In the genomic region with DNA sequence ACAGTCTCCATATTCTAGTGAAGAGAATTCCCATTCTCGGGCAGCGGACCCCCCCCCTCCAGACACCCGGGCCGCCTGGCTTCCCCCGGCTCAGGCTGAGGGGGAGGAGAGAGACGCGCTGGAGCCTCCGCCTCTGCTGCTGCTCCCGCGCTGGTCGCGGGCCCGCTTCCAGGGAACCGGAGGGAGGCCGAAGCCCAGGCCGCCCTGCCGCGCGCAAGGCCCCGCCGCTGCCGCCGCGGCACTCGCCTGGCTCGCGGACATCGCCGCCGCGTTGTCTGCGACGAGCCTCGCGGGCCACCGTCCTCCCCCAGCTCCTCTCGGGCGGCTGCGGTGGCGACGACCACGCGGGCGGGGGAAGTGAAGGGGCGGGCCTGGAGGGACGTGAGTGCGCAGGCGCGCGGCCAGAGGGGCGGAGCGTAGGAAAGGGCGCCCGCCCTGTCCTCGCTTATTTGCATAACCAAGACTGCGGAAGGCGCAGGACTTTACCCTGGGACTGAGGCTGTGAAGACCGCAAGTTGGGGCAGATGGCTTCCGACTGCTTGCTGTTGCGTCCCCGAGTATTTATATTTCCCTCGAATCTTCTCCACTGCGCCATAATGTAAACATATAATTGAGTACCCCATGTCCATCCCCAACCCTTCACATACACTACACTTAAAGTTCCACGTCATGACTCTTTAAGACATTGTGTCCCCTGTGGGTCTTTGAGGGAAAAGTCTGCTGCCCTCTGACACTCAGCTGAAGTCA, we compare ENCODE assay signal across 8 cellular contexts. TPM values are rescaled to one million over a fixed set of nuclear protein-coding genes. Genes with fewer than 3 reads are reported as not detected.
DNase-seq lines count a peak whose midpoint lies in the region; ATAC-seq and TF ChIP-seq lines count a peak whose summit lies in the region.

A gene with protein sequence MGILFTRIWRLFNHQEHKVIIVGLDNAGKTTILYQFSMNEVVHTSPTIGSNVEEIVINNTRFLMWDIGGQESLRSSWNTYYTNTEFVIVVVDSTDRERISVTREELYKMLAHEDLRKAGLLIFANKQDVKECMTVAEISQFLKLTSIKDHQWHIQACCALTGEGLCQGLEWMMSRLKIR (minus strand): TSS at position 279 of the 747 bp plus-strand sequence. CDS start 245 bp downstream, at position 34.

- H3K4me3 ChIP-seq in BE2C (ENCODE audit: low read depth, low read length) (peak within 1 kb of the TSS; percentile 82), colonic mucosa (peak within 1 kb of the TSS; percentile 94)

- peak within 1 kb of the TSS; percentile 88 for H3K9ac ChIP-seq in colonic mucosa (ENCODE audit: low read depth in 2 of 2, low read length in 2 of 2)

- intact Hi-C loops in colonic mucosa (cut with DNase I) (no loop called here), left colon (cut with DNase I, micrococcal nuclease) (no loop called here)

- no peaks in the 10 kb centered on the region for H3K9me3 ChIP-seq in BE2C
- no peaks in the 10 kb centered on the region for H3K9me3 ChIP-seq in colonic mucosa

- H3K27me3 ChIP-seq in BE2C, result no peaks in the 10 kb centered on the region
- H3K27me3 ChIP-seq in colonic mucosa, result no peaks in the 10 kb centered on the region

- H3K36me3 ChIP-seq in BE2C (no peaks in the 10 kb centered on the region), colonic mucosa (no peaks in the 10 kb centered on the region)

- peak within 1 kb of the TSS; percentile 83 for H3K27ac ChIP-seq in colonic mucosa

- no peaks in the 10 kb centered on the region for H3K4me1 ChIP-seq in BE2C
- no peaks in the 10 kb centered on the region for H3K4me1 ChIP-seq in colonic mucosa

- ATAC-seq in HG03460 (IDR thresholded peaks at IDR 0.05; ENCODE audit: unreplicated experiment) (peak; percentile 96), left colon (peak; percentile 98)

- peak; percentile 87 for DNase-seq in BE2C
- DNase-seq in GM19240 (ENCODE audit: insufficient read length, low spot score), result peak; percentile 54
- peak; percentile 90 to 97 for DNase-seq in NCI-H526 (lab: John Stamatoyannopoulos, UW)
- peak; percentile 95 for DNase-seq in activated CD4-positive, alpha-beta T cell treated with anti-CD3 and anti-CD28 coated beads for 48 hours
- DNase-seq in colonic mucosa, result peak; percentile 96
- DNase-seq in left colon, result peak; percentile 94 to 96
- DNase-seq in stimulated activated CD4-positive, alpha-beta T cell treated with anti-CD3 and anti-CD28 coated beads, Interleukin-1b, Interleukin-23, amount 100 ng/mL, for 48 hours, result peak; percentile 94

- no peak for TF ChIP-seq CTCF in BE2C (IDR thresholded peaks at IDR 0.05; ENCODE audit: low read depth, low read length)
- no peak for TF ChIP-seq CTCF in colonic mucosa (IDR thresholded peaks at IDR 0.05)

RNA-seq across cellular contexts. Expression of the gene that starts here (rescaled TPM):
- 13.7 TPM for polyA plus RNA-seq in BE2C (2012; ENCODE audit: insufficient read depth, insufficient read length, low read depth)
- total RNA-seq in colonic mucosa (10 to 100 TPM; 32.0 to 46.5 TPM), left colon (10 to 100 TPM; 39.3 to 40.9 TPM)

Comparison
In these comparisons a context has a peak if more than half of its experiments do, and no peak if none do; other contexts are left out.
1. Peak in every context shown above with its lines: DNase-seq, ATAC-seq, H3K4me3 ChIP-seq and H3K27ac ChIP-seq.